24 cellular contexts compared by ENCODE assay signal in genomic region chr2:171016125-171016524, GRCh38.
"Had no signal": no experiment of that assay in that cellular context is flagged by ENCODE, and none has a peak within 500 bp of the region (broad histone marks: within the 10 kb centered on the region; RNA-seq: fewer than 3 reads in every experiment).

No MANE protein-coding gene starts in this region.

- H3K27ac Mint-ChIP-seq: effector memory CD8-positive, alpha-beta T cell; endodermal cell; mesothelial cell of epicardium had no signal

- FAIRE-seq: keratinocyte had no signal

- H3K4me1 ChIP-seq: gastrocnemius medialis, heart right ventricle, left lung, lower lobe of right lung had no signal

- H3K27me3 Mint-ChIP-seq: effector memory CD8-positive, alpha-beta T cell; naive B cell had no signal

- H3K4me3 Mint-ChIP-seq: effector memory CD8-positive, alpha-beta T cell; endodermal cell; mesothelial cell of epicardium; naive B cell had no signal

- H3K9me3 Mint-ChIP-seq: effector memory CD8-positive, alpha-beta T cell; endodermal cell; mesothelial cell of epicardium; naive B cell had no signal

- ATAC-seq: effector memory CD8-positive, alpha-beta T cell; esophagus mucosa; gastrocnemius medialis; heart right ventricle; left cardiac atrium; left lung; left ventricle myocardium superior; lower lobe of right lung; mucosa of descending colon had no signal

- H3K27ac ChIP-seq: coronary artery, epithelial cell of prostate, esophagus squamous epithelium, gastrocnemius medialis, heart right ventricle, left lung, lower lobe of right lung had no signal

- DNase-seq: effector CD8-positive, alpha-beta T cell; effector memory CD8-positive, alpha-beta T cell; endodermal cell; erythroblast; esophagus squamous epithelium; foreskin fibroblast; foreskin melanocyte; gastrocnemius medialis; glutamatergic neuron; head of caudate nucleus; heart right ventricle; hippocampal formation; left cardiac atrium; left lung; left ventricle myocardium superior; lower lobe of right lung; mesenchymal stem cell; mucosa of descending colon; naive B cell had no signal

- H3K4me3 ChIP-seq: coronary artery, esophagus squamous epithelium, gastrocnemius medialis, heart right ventricle, left lung, lower lobe of right lung, mucosa of descending colon had no signal

- H3K9me3 ChIP-seq: esophagus squamous epithelium, gastrocnemius medialis, heart right ventricle, left lung, lower lobe of right lung, mucosa of descending colon had no signal

- H3K27me3 ChIP-seq: esophagus squamous epithelium, gastrocnemius medialis, heart right ventricle, left lung had no signal
